ENCODE assay signal across 19 cellular contexts in genomic region chr2:201276511-201276910, GRCh38. TPM values are rescaled to one million over a fixed set of nuclear protein-coding genes. Genes with fewer than 3 reads are reported as not detected.
DNase-seq lines count a peak whose midpoint lies in the region; ATAC-seq, FAIRE-seq and TF ChIP-seq lines count a peak whose summit lies in the region.
"Had no signal": no experiment of that assay in that cellular context is flagged by ENCODE, and none has a peak within 500 bp of the region (broad histone marks: within the 10 kb centered on the region; RNA-seq: fewer than 3 reads in every experiment).

No MANE protein-coding gene starts in this region.

- FAIRE-seq in GM12892 (lab: Jason Lieb, UNC), result peak; percentile 5

- no peak for TF ChIP-seq POLR2A in GM12892 (IDR thresholded peaks at IDR 0.05; ENCODE audit: low read depth, low read length)

- no peaks in the 10 kb centered on the region for H3K27me3 ChIP-seq in CD4-positive, alpha-beta memory T cell (ENCODE audit: insufficient read depth, low read length)
- no peaks in the 10 kb centered on the region for H3K27me3 ChIP-seq in WERI-Rb-1 (ENCODE audit: insufficient read depth, low read depth, severe bottlenecking)
- H3K27me3 ChIP-seq: BLaER1 treated with 17β-estradiol and CSF1 and Interleukin-3, amounts not matched to agents 10 nM and 100 nM had no signal

- no peaks in the 10 kb centered on the region for H3K9me3 ChIP-seq in CD4-positive, alpha-beta memory T cell (ENCODE audit: control insufficient read depth in 1 of 2, low read length in 2 of 2)
- no peaks in the 10 kb centered on the region for H3K9me3 ChIP-seq in WERI-Rb-1 (ENCODE audit: severe bottlenecking)
- H3K9me3 ChIP-seq: HAP-1, SK-N-SH had no signal

- no peaks in the 10 kb centered on the region for H3K27me3 Mint-ChIP-seq in CD4-positive, alpha-beta memory T cell
- no peaks in the 10 kb centered on the region for H3K27me3 Mint-ChIP-seq in central memory CD8-positive, alpha-beta T cell
- no peaks in the 10 kb centered on the region for H3K27me3 Mint-ChIP-seq in naive thymus-derived CD8-positive, alpha-beta T cell

- TF ChIP-seq CTCF in WERI-Rb-1 (IDR thresholded peaks at IDR 0.05; ENCODE audit: low read depth, low read length), result no peak

- no peak overlapping the region for H3K4me3 Mint-ChIP-seq in CD4-positive, alpha-beta memory T cell
- H3K4me3 Mint-ChIP-seq in central memory CD8-positive, alpha-beta T cell, result no peak overlapping the region
- H3K4me3 Mint-ChIP-seq in naive thymus-derived CD8-positive, alpha-beta T cell, result no peak overlapping the region

- POLR2A ChIA-PET in CD4-positive, alpha-beta memory T cell (lab: Charles Lee; ENCODE audit: partially characterized antibody), result interaction anchor here (1.3 to 7.9 kb wide), 5 partner anchors 12 to 43 kb away, joined by 4 to 76 read pairs (median 7); partner anchors contain the start of gene CASP8
- POLR2A ChIA-PET in naive thymus-derived CD8-positive, alpha-beta T cell (lab: Charles Lee), result interaction anchor here (0.5 to 1.8 kb wide), 3 partner anchors 10 to 117 kb away, joined by 3 to 6 read pairs (median 5); no protein-coding TSS in a partner anchor

- ATAC-seq in central memory CD8-positive, alpha-beta T cell (replicated peaks; ENCODE audit: extremely low read depth, poor library complexity, severe bottlenecking), result no peak
- ATAC-seq in naive thymus-derived CD8-positive, alpha-beta T cell, result no peak
- no peak for ATAC-seq in HG03196 (IDR thresholded peaks at IDR 0.05; ENCODE audit: unreplicated experiment)
- ATAC-seq: PC-3 had no signal

- H3K4me1 Mint-ChIP-seq in CD4-positive, alpha-beta memory T cell, result peaks cover 33 to 60% (median 41%) of the 10 kb centered on the region in 4 donors
- peaks cover 60% of the 10 kb centered on the region for H3K4me1 Mint-ChIP-seq in central memory CD8-positive, alpha-beta T cell
- peaks cover 19 to 63% (median 45%) of the 10 kb centered on the region in 4 donors for H3K4me1 Mint-ChIP-seq in naive thymus-derived CD8-positive, alpha-beta T cell

- no peaks in the 10 kb centered on the region for H3K9me3 Mint-ChIP-seq in CD4-positive, alpha-beta memory T cell
- H3K9me3 Mint-ChIP-seq in central memory CD8-positive, alpha-beta T cell, result no peaks in the 10 kb centered on the region
- H3K9me3 Mint-ChIP-seq in naive thymus-derived CD8-positive, alpha-beta T cell, result no peaks in the 10 kb centered on the region

- no peak overlapping the region for H3K27ac ChIP-seq in CD4-positive, alpha-beta memory T cell (ENCODE audit: low read depth, low read length)
- H3K27ac ChIP-seq in WERI-Rb-1, result no peak overlapping the region
- H3K27ac ChIP-seq: BLaER1 treated with 17β-estradiol and CSF1 and Interleukin-3, amounts not matched to agents 10 nM and 100 nM had no signal

- intact Hi-C loops in CD4-positive, alpha-beta memory T cell (cut with micrococcal nuclease), result loop anchor here (5.0 kb wide), 1 partner anchor 86 kb away; no protein-coding TSS in a partner anchor

- CTCF ChIA-PET in CD4-positive, alpha-beta memory T cell (lab: Charles Lee; ENCODE audit: partially characterized antibody), result interaction anchor here (1.5 to 3.0 kb wide), 5 partner anchors 11 to 87 kb away, joined by 4 to 14 read pairs (median 5); no protein-coding TSS in a partner anchor

- H3K4me3 ChIP-seq in CD4-positive, alpha-beta memory T cell (ENCODE audit: low read length in 2 of 2), result no peak overlapping the region
- H3K4me3 ChIP-seq in WERI-Rb-1 (ENCODE audit: low read depth, low read length), result no peak overlapping the region
- H3K4me3 ChIP-seq: BLaER1 treated with 17β-estradiol and CSF1 and Interleukin-3, amounts not matched to agents 10 nM and 100 nM; HAP-1 had no signal

- peaks cover 29% of the 10 kb centered on the region for H3K4me1 ChIP-seq in CD4-positive, alpha-beta memory T cell (ENCODE audit: insufficient read depth, low read length)
- H3K4me1 ChIP-seq: HAP-1 had no signal

- H3K36me3 Mint-ChIP-seq in CD4-positive, alpha-beta memory T cell, result peaks cover 71 to 88% of the 10 kb centered on the region in 2 donors
- H3K36me3 Mint-ChIP-seq in central memory CD8-positive, alpha-beta T cell (ENCODE audit: insufficient read depth), result peaks cover 91% of the 10 kb centered on the region
- peaks cover 5 to 93% (median 57%) of the 10 kb centered on the region in 3 donors for H3K36me3 Mint-ChIP-seq in naive thymus-derived CD8-positive, alpha-beta T cell

- peaks cover 78% of the 10 kb centered on the region for H3K36me3 ChIP-seq in CD4-positive, alpha-beta memory T cell (ENCODE audit: insufficient read depth, low read length)
- no peaks in the 10 kb centered on the region for H3K36me3 ChIP-seq in WERI-Rb-1

- no peak for DNase-seq in CD4-positive, alpha-beta memory T cell
- DNase-seq in GM12892 (ENCODE audit: insufficient read length) (no peak), NCI-H2171 (lab: John Stamatoyannopoulos, UW) (no peak), WERI-Rb-1 (no peak)
- DNase-seq in central memory CD8-positive, alpha-beta T cell (ENCODE audit: low spot score in 2 of 2), result no peak
- no peak for DNase-seq in naive thymus-derived CD8-positive, alpha-beta T cell
- DNase-seq: COR-L47, KBM-7, NCI-H187, NCI-H2107, NCI-H2227 treated with DMSO at 0.1 percent for 48 hours, NCI-H510A treated with DMSO at 0.1 percent for 48 hours, PC-3, RPMI8226, SHP77 treated with DMSO at 0.1 percent for 48 hours, SK-N-SH had no signal

- H3K27ac Mint-ChIP-seq in CD4-positive, alpha-beta memory T cell, result peak overlapping the region in 6 of 7 donors; percentile 2 to 84 (median 48)
- peak overlapping the region; percentile 72 for H3K27ac Mint-ChIP-seq in central memory CD8-positive, alpha-beta T cell (ENCODE audit: low read depth)
- peak overlapping the region; percentile 24 to 80 (median 64) for H3K27ac Mint-ChIP-seq in naive thymus-derived CD8-positive, alpha-beta T cell

RNA-seq across cellular contexts. Expression of gene CASP8, which starts 16.2 kb away (rescaled TPM):
- total RNA-seq in CD4-positive, alpha-beta memory T cell, result 100 to 1,000 TPM; 199 to 200 TPM
- 100 to 1,000 TPM in 1 of 2 donors, 10 to 100 TPM in 1; 30.6 to 108 TPM for polyA plus RNA-seq in CD4-positive, alpha-beta memory T cell
- 27.6 TPM for polyA plus RNA-seq in GM12892 (2012; ENCODE audit: missing spikeins)
- total RNA-seq in naive thymus-derived CD8-positive, alpha-beta T cell, result 100 to 1,000 TPM; 209 to 212 TPM
- 10 to 100 TPM; 25.0 to 56.5 (median 26.1) TPM for polyA plus RNA-seq in naive thymus-derived CD8-positive, alpha-beta T cell
